Comparison of ENCODE assay signal across 27 cellular contexts in the genomic region with DNA sequence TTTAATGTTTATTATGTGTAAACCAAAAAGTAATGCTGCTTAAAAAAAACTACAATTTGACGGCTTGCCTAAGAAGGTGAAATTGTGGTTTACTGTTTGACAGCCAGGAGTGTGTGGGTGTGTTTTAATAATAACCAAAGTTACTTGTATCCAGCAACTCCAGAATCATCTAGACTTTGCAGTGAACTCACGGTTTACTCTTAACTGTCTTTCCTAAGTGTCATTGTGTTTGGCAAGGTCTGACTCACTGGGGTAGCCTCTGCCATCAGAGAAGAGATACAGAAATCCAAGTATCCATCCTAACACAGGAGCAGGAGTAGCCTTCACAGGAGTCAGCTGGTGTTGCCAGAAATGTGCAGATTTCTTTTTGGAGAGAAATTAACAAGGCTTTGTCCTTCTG.
"Had no signal": no experiment of that assay in that cellular context is flagged by ENCODE, and none has a peak within 500 bp of the region (broad histone marks: within the 10 kb centered on the region; RNA-seq: fewer than 3 reads in every experiment).

No MANE protein-coding gene starts in this region.

- H2AFZ ChIP-seq: neural progenitor cell had no signal

- ATAC-seq: activated CD8-positive, alpha-beta memory T cell treated with anti-CD3 and anti-CD28 coated beads, Interleukin-2, amount 10 ng/mL, durations not matched to agents 7 days and 5 days; activated CD8-positive, alpha-beta T cell treated with anti-CD3 and anti-CD28 coated beads for 36 hours; activated naive CD8-positive, alpha-beta T cell treated with anti-CD3 and anti-CD28 coated beads, Interleukin-2, amount 50 U/mL, for 24 hours; foreskin keratinocyte; left lobe of liver; naive thymus-derived CD8-positive, alpha-beta T cell; sciatic nerve had no signal

- H3K27ac ChIP-seq: foreskin keratinocyte, neural progenitor cell, testis, uterus had no signal

- H3K9me3 ChIP-seq: testis, uterus had no signal

- H3K4me2 ChIP-seq: neural progenitor cell, smooth muscle cell had no signal

- H3K4me3 ChIP-seq: lung, neural progenitor cell, smooth muscle cell, testis, uterus had no signal

- DNase-seq: activated CD4-positive, alpha-beta T cell treated with anti-CD3 and anti-CD28 coated beads, Interleukin-2, amount 10 ng/mL, durations not matched to agents 24 days and 14 days; activated CD4-positive, CD25-positive, alpha-beta regulatory T cell; activated CD8-positive, alpha-beta memory T cell treated with anti-CD3 and anti-CD28 coated beads, Interleukin-2, amount 10 ng/mL, durations not matched to agents 7 days and 5 days; activated CD8-positive, alpha-beta T cell treated with anti-CD3 and anti-CD28 coated beads for 36 hours; activated gamma-delta T cell; activated naive CD4-positive, alpha-beta T cell treated with anti-CD3 and anti-CD28 coated beads, Interleukin-2, amount 50 U/mL, for 16 hours; activated naive CD8-positive, alpha-beta T cell treated with anti-CD3 and anti-CD28 coated beads, Interleukin-2, amount 50 U/mL, for 24 hours; activated T-cell treated with anti-CD3 and anti-CD28 coated beads for 4 hours; anterior cingulate cortex; cerebellar nuclear complex; cortex of kidney; foreskin keratinocyte; immature natural killer cell; naive thymus-derived CD8-positive, alpha-beta T cell; posterior cingulate gyrus; stimulated activated CD4-positive, alpha-beta T cell treated with anti-CD3 and anti-CD28 coated beads, Interleukin-2, amount 100 ng/mL, for 48 hours; stimulated activated CD8-positive, alpha-beta memory T cell treated with anti-CD3 and anti-CD28 coated beads, Interleukin-4, amount 100 ng/mL, for 48 hours; stimulated activated naive CD4-positive, alpha-beta T cell; T1000; testis; trophoblast cell; uterus had no signal

- H3K4me1 ChIP-seq: foreskin keratinocyte, neural progenitor cell, testis, uterus had no signal

- H3K36me3 ChIP-seq: neural progenitor cell, uterus had no signal

- H3K9ac ChIP-seq: neural progenitor cell had no signal

- H3K27me3 ChIP-seq: neural progenitor cell, testis, uterus had no signal
